In genomic region chr11:20158597-20159257, GRCh38 we compare ENCODE assay signal across 9 cellular contexts. TPM values are rescaled to one million over a fixed set of nuclear protein-coding genes. Genes with fewer than 3 reads are reported as not detected.
DNase-seq lines count a peak whose midpoint lies in the region; ATAC-seq lines count a peak whose summit lies in the region.
"Had no signal": no experiment of that assay in that cellular context is flagged by ENCODE, and none has a peak within 500 bp of the region (broad histone marks: within the 10 kb centered on the region; RNA-seq: fewer than 3 reads in every experiment).

No MANE protein-coding gene starts in this region.

- peak; percentile 71 for DNase-seq in Right ventricle myocardium inferior (ENCODE audit: missing footprints)
- DNase-seq in cardiac septum (ENCODE audit: low spot score): no peak
- peak; percentile 64 for DNase-seq in amniotic epithelial cell (ENCODE audit: low read depth)
- DNase-seq in iPS-NIHi11 (ENCODE audit: low spot score): peak; percentile 78
- peak; percentile 9 to 26 for DNase-seq in stimulated activated naive CD8-positive, alpha-beta T cell treated with anti-CD3 and anti-CD28 coated beads, Interleukin-15, amount 100 ng/mL, for 72 hours
- no peak for DNase-seq in activated gamma-delta T cell treated with Interleukin-2 at 50 U/mL for 16 hours

- H3K27ac Mint-ChIP-seq in stimulated activated naive CD8-positive, alpha-beta T cell treated with anti-CD3 and anti-CD28 coated beads, Interleukin-15, amount 100 ng/mL, for 72 hours: peak overlapping the region in 1 of 2 donors; percentile 19

- intact Hi-C loops in Right ventricle myocardium inferior (cut with DNase I) (no loop called here), cardiac septum (cut with DNase I) (no loop called here)

- H3K4me1 Mint-ChIP-seq in stimulated activated naive CD8-positive, alpha-beta T cell treated with anti-CD3 and anti-CD28 coated beads, Interleukin-15, amount 100 ng/mL, for 72 hours: peaks cover 58% of the 10 kb centered on the region

- H3K4me3 Mint-ChIP-seq in stimulated activated naive CD8-positive, alpha-beta T cell treated with anti-CD3 and anti-CD28 coated beads, Interleukin-15, amount 100 ng/mL, for 72 hours: no peak overlapping the region

- ATAC-seq in Right ventricle myocardium inferior: peak; percentile 67
- no peak for ATAC-seq in stimulated activated naive CD8-positive, alpha-beta T cell treated with anti-CD3 and anti-CD28 coated beads, Interleukin-15, amount 100 ng/mL, for 72 hours
- ATAC-seq in HG03520 (IDR thresholded peaks at IDR 0.05; ENCODE audit: unreplicated experiment): no peak
- ATAC-seq in HG02642 (IDR thresholded peaks at IDR 0.05; ENCODE audit: poor library complexity, unreplicated experiment): no peak

- H3K27me3 Mint-ChIP-seq in stimulated activated naive CD8-positive, alpha-beta T cell treated with anti-CD3 and anti-CD28 coated beads, Interleukin-15, amount 100 ng/mL, for 72 hours: peaks cover 90% of the 10 kb centered on the region

- H3K9me3 Mint-ChIP-seq in stimulated activated naive CD8-positive, alpha-beta T cell treated with anti-CD3 and anti-CD28 coated beads, Interleukin-15, amount 100 ng/mL, for 72 hours: peaks cover 5 to 8% of the 10 kb centered on the region in 2 donors

RNA-seq across cellular contexts. Expression of gene DBX1, which starts 1.5 kb away (rescaled TPM):
- total RNA-seq in Right ventricle myocardium inferior: not detected
- total RNA-seq in cardiac septum: not detected
- total RNA-seq: activated CD8-positive, alpha-beta memory T cell treated with anti-CD3 and anti-CD28 coated beads for 36 hours had no signal

Comparison
In these comparisons a context has a peak if more than half of its experiments do, and no peak if none do; other contexts are left out.
1. DNase-seq: peak in Right ventricle myocardium inferior (single experiment), amniotic epithelial cell (single experiment), iPS-NIHi11 (single experiment) and stimulated activated naive CD8-positive, alpha-beta T cell treated with anti-CD3 and anti-CD28 coated beads, Interleukin-15, amount 100 ng/mL, for 72 hours (2 of 2); none in cardiac septum (single experiment) and activated gamma-delta T cell treated with Interleukin-2 at 50 U/mL for 16 hours (single experiment).